24 cellular contexts compared by ENCODE assay signal in the genomic region with DNA sequence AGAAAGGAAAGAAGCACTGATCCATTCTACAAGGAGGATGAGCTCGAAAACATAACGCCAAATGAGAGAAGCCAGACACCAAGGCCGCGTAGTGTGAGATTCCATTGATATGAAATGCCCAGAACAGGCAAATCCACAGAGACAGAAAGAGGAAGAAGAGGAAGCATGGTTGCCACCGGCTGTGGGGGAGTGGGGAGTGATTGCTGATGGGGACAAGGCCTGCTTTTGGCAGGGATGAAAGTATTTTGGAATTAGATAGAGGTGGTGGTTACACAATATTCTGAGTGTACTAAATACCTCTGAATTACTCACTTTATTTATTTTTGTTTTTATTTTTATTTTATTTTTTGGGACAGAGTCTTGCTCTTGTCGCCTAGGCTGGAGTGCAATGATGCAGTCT. TPM values are rescaled to one million over a fixed set of nuclear protein-coding genes. Genes with fewer than 3 reads are reported as not detected.
DNase-seq lines count a peak whose midpoint lies in the region; ATAC-seq and TF ChIP-seq lines count a peak whose summit lies in the region.
"Had no signal": no experiment of that assay in that cellular context is flagged by ENCODE, and none has a peak within 500 bp of the region (broad histone marks: within the 10 kb centered on the region; RNA-seq: fewer than 3 reads in every experiment).

No MANE protein-coding gene starts in this region.

- H3K9me3 ChIP-seq in BLaER1 treated with 17β-estradiol and CSF1 and Interleukin-3, amounts not matched to agents 10 nM and 100 nM (replicated peaks in 1 of 11) = no peaks in the 10 kb centered on the region
- H3K9me3 ChIP-seq: colonic mucosa had no signal

- peaks cover 7% of the 10 kb centered on the region for H3K27me3 Mint-ChIP-seq in brain
- peaks cover 0 to 5% (median 2%) of the 10 kb centered on the region in 3 donors for H3K27me3 Mint-ChIP-seq in immature natural killer cell (ENCODE audit: low read depth in 3 of 3)
- H3K27me3 Mint-ChIP-seq: naive thymus-derived CD8-positive, alpha-beta T cell; stimulated activated naive B cell treated with anti-CD40 and anti-IgM and Interleukin-4, amounts not matched to agents 10 μg/mL and 1 μg/mL and 100 μg/mL, for 72 hours had no signal

- H3K36me3 Mint-ChIP-seq in brain = no peaks in the 10 kb centered on the region
- no peaks in the 10 kb centered on the region for H3K36me3 Mint-ChIP-seq in immature natural killer cell
- H3K36me3 Mint-ChIP-seq: CD8-positive, alpha-beta T cell; naive thymus-derived CD8-positive, alpha-beta T cell; stimulated activated naive B cell treated with anti-CD40 and anti-IgM and Interleukin-4, amounts not matched to agents 10 μg/mL and 1 μg/mL and 100 μg/mL, for 72 hours had no signal

- H3K4me1 Mint-ChIP-seq in brain (peaks cover 15% of the 10 kb centered on the region), immature natural killer cell (no peaks in the 10 kb centered on the region)

- DNase-seq in MV-4-11 (lab: John Stamatoyannopoulos, UW) = peak; percentile 66
- DNase-seq in omental fat pad (ENCODE audit: low spot score) = no peak
- no peak for DNase-seq in activated gamma-delta T cell treated with Interleukin-2 at 50 U/mL for 16 hours
- no peak for DNase-seq in immature natural killer cell
- no peak for DNase-seq in stimulated activated CD4-positive, alpha-beta T cell treated with anti-CD3 and anti-CD28 coated beads, Interleukin-4, amount 100 ng/mL, for 4 hours
- no peak for DNase-seq in hypothalamus (lab: John Stamatoyannopoulos, UW)
- DNase-seq: activated CD4-positive, alpha-beta T cell treated with anti-CD3 and anti-CD28 coated beads, Interleukin-2, amount 10 ng/mL, durations not matched to agents 7 days and 5 days; activated CD8-positive, alpha-beta memory T cell treated with anti-CD3 and anti-CD28 coated beads, Interleukin-2, amount 50 U/mL, for 4 hours; brain microvascular endothelial cell; CD8-positive, alpha-beta T cell; colonic mucosa; DMS153; GOT3; Karpas-422; kidney glomerular epithelial cell; naive thymus-derived CD8-positive, alpha-beta T cell; NCI-H1417; NCI-H526 treated with DMSO at 0.1 percent for 48 hours; SHP77; stimulated activated CD4-positive, alpha-beta T cell treated with anti-CD3 and anti-CD28 coated beads, Interleukin-1b, Interleukin-23, amount 100 ng/mL, for 48 hours; stimulated activated naive B cell treated with anti-CD40 and anti-IgM and Interleukin-4, amounts not matched to agents 10 μg/mL and 1 μg/mL and 100 μg/mL, for 72 hours had no signal

- H3K27ac Mint-ChIP-seq in brain (peak overlapping the region in 3 of 5 experiments; percentile 3 to 55 (median 8)), immature natural killer cell (peak overlapping the region in 1 of 6 donors; percentile 65)
- H3K27ac Mint-ChIP-seq: activated CD4-positive, alpha-beta T cell treated with anti-CD3 and anti-CD28 coated beads, Interleukin-2, amount 10 ng/mL, durations not matched to agents 7 days and 5 days; CD8-positive, alpha-beta T cell; naive thymus-derived CD8-positive, alpha-beta T cell; stimulated activated naive B cell treated with anti-CD40 and anti-IgM and Interleukin-4, amounts not matched to agents 10 μg/mL and 1 μg/mL and 100 μg/mL, for 72 hours had no signal

- H3K27ac ChIP-seq in BLaER1 treated with 17β-estradiol and CSF1 and Interleukin-3, amounts not matched to agents 10 nM and 100 nM = no peak overlapping the region
- H3K27ac ChIP-seq: brain microvascular endothelial cell, colonic mucosa had no signal

- no peaks in the 10 kb centered on the region for H3K27me3 ChIP-seq in BLaER1 treated with 17β-estradiol and CSF1 and Interleukin-3, amounts not matched to agents 10 nM and 100 nM
- H3K27me3 ChIP-seq: brain microvascular endothelial cell, colonic mucosa had no signal

- H3K9ac ChIP-seq in BLaER1 treated with 17β-estradiol and CSF1 and Interleukin-3, amounts not matched to agents 10 nM and 100 nM = no peak overlapping the region

- TF ChIP-seq CTCF in brain (conservative IDR thresholded peaks at IDR 0.05) (no peak), omental fat pad (IDR thresholded peaks at IDR 0.05) (no peak)

- H3K4me3 Mint-ChIP-seq in brain = no peak overlapping the region
- H3K4me3 Mint-ChIP-seq in immature natural killer cell = no peak overlapping the region
- H3K4me3 Mint-ChIP-seq: activated CD4-positive, alpha-beta T cell treated with anti-CD3 and anti-CD28 coated beads, Interleukin-2, amount 10 ng/mL, durations not matched to agents 7 days and 5 days; CD8-positive, alpha-beta T cell; naive thymus-derived CD8-positive, alpha-beta T cell; stimulated activated naive B cell treated with anti-CD40 and anti-IgM and Interleukin-4, amounts not matched to agents 10 μg/mL and 1 μg/mL and 100 μg/mL, for 72 hours had no signal

- H4K20me1 ChIP-seq in BLaER1 treated with 17β-estradiol and CSF1 and Interleukin-3, amounts not matched to agents 10 nM and 100 nM = no peaks in the 10 kb centered on the region

- H3K4me3 ChIP-seq in BLaER1 treated with 17β-estradiol and CSF1 and Interleukin-3, amounts not matched to agents 10 nM and 100 nM = no peak overlapping the region
- H3K4me3 ChIP-seq: colonic mucosa, GM12878 had no signal

- H3K9me3 Mint-ChIP-seq in brain (no peaks in the 10 kb centered on the region), immature natural killer cell (no peaks in the 10 kb centered on the region)
- H3K9me3 Mint-ChIP-seq: activated CD4-positive, alpha-beta T cell treated with anti-CD3 and anti-CD28 coated beads, Interleukin-2, amount 10 ng/mL, durations not matched to agents 7 days and 5 days; CD8-positive, alpha-beta T cell; naive thymus-derived CD8-positive, alpha-beta T cell; stimulated activated naive B cell treated with anti-CD40 and anti-IgM and Interleukin-4, amounts not matched to agents 10 μg/mL and 1 μg/mL and 100 μg/mL, for 72 hours had no signal

- peak overlapping the region in 10 of 11 experiments; percentile 17 to 53 (median 32); a peak in 18 of 22 replicates for H3K4me2 ChIP-seq in BLaER1 treated with 17β-estradiol and CSF1 and Interleukin-3, amounts not matched to agents 10 nM and 100 nM

- peak; percentile 31 for ATAC-seq in omental fat pad (ENCODE audit: low FRiP score)
- ATAC-seq: CD8-positive, alpha-beta T cell; GM12878; naive thymus-derived CD8-positive, alpha-beta T cell; stimulated activated naive B cell treated with anti-CD40 and anti-IgM and Interleukin-4, amounts not matched to agents 10 μg/mL and 1 μg/mL and 100 μg/mL, for 72 hours had no signal

- peaks cover 15 to 37% (median 24%) of the 10 kb centered on the region in 10 experiments; a peak in 19 of 20 replicates for H3K4me1 ChIP-seq in BLaER1 treated with 17β-estradiol and CSF1 and Interleukin-3, amounts not matched to agents 10 nM and 100 nM
- H3K4me1 ChIP-seq: colonic mucosa had no signal

- no peaks in the 10 kb centered on the region for H3K36me3 ChIP-seq in BLaER1 treated with 17β-estradiol and CSF1 and Interleukin-3, amounts not matched to agents 10 nM and 100 nM
- H3K36me3 ChIP-seq: brain microvascular endothelial cell, colonic mucosa had no signal

RNA-seq across cellular contexts. Expression of a gene that starts 50.2 kb away (rescaled TPM):
- 8.5 TPM for polyA plus RNA-seq in brain (ENCODE audit: insufficient read depth, low read depth, low replicate concordance)
- total RNA-seq in omental fat pad = 100 to 1,000 TPM in 2 of 4 donors, 10 to 100 TPM in 2; 61.1 to 160 (median 85.9) TPM
- 100 to 1,000 TPM in 1 of 3 donors, 10 to 100 TPM in 2; 55.0 to 102 (median 91.0) TPM for polyA plus RNA-seq in immature natural killer cell
